ENCODE assay signal across 8 cellular contexts in the genomic region with DNA sequence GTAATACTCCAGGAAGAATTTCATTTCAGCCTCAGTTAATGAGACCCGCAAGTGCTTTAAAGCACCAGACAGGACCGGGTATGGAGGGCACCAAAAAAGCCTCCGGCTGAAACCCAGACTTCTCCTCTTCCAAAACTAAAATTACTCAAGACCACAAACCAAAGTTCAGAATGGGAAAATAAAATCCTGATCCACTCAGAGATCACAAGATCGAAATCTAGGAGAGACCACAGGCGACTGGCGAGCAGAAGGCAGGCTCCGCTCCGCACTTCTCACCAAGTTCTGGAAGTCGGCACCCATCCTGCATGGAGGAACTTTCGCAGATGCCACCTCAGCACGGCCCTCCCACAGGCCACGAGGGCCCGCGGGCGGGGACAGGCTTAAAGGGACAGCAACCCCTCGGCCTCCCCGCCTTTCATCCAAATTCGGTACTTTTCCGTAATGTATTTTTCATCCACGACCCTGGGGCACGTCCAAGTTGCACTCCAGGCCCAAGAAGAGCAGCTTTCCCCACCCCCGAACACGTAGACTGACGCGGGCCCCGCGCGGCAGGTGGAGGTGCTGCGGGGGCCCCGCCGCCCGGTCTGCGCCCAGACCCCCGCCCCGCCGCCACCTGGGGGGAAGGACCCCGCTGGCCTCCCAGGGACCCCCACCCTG. TPM values are rescaled to one million over a fixed set of nuclear protein-coding genes. Genes with fewer than 3 reads are reported as not detected.
A peak's percentile ranks its signal among the peaks of the same experiment; 100 is the strongest.
DNase-seq lines count a peak whose midpoint lies in the region; ATAC-seq, FAIRE-seq and TF ChIP-seq lines count a peak whose summit lies in the region.

No MANE protein-coding gene starts in this region.

- intact Hi-C loops in CD14-positive monocyte (cut with micrococcal nuclease): loop anchor here (5.0 to 10.0 kb wide), 2 partner anchors 41 to 83 kb away; partner anchors contain the start of gene FARP2 (in 1 of the 2)

- TF ChIP-seq CTCF in CD14-positive monocyte (IDR thresholded peaks at IDR 0.05): no peak
- TF ChIP-seq CTCF in keratinocyte (optimal IDR thresholded peaks at IDR 0.05 in 1 of 3, IDR thresholded peaks at IDR 0.05 in 1 of 3, conservative IDR thresholded peaks at IDR 0.05 in 1 of 3; ENCODE audit: extremely low read depth in 1 of 3, insufficient read depth in 2 of 3, low read length in 3 of 3): no peak

- peak overlapping the region; percentile 53 to 82 (median 74) for H3K4me3 ChIP-seq in keratinocyte (ENCODE audit: control insufficient read depth in 2 of 3, extremely low read depth in 1 of 3, insufficient read depth in 2 of 3, low read depth in 1 of 3, low read length in 3 of 3)

- dilution Hi-C loops in keratinocyte (cut with MboI; ENCODE audit: extremely low pct_ligation_motif_present, low sequenced_read_pairs): no loop called here

- H3K9ac ChIP-seq in keratinocyte (ENCODE audit: control insufficient read depth, extremely low read depth, insufficient read depth, low read length): peak overlapping the region; percentile 79

- peaks cover 14 to 23% of the 10 kb centered on the region in 2 experiments for H3K36me3 ChIP-seq in keratinocyte (ENCODE audit: control insufficient read depth in 2 of 2, extremely low read depth in 1 of 2, insufficient read depth in 2 of 2, low read length in 2 of 2)

- peak overlapping the region; percentile 88 to 96 (median 94) for H3K27ac Mint-ChIP-seq in CD14-positive monocyte

- H3K9me3 ChIP-seq in keratinocyte (ENCODE audit: control insufficient read depth, low read depth, low read length): no peaks in the 10 kb centered on the region

- peak overlapping the region; percentile 97 to 98 for H3K4me3 Mint-ChIP-seq in CD14-positive monocyte

- no peak overlapping the region for H2AFZ ChIP-seq in keratinocyte (ENCODE audit: control insufficient read depth, low read length)

- peak; percentile 43 for ATAC-seq in GM21367 (IDR thresholded peaks at IDR 0.05; ENCODE audit: unreplicated experiment)

- peaks cover 29% of the 10 kb centered on the region for H3K4me1 ChIP-seq in keratinocyte (ENCODE audit: control insufficient read depth, extremely low read depth, insufficient read depth, low read length)

- peaks cover 12% of the 10 kb centered on the region for H3K9me1 ChIP-seq in keratinocyte (ENCODE audit: control insufficient read depth, extremely low read depth, insufficient read depth, low read length)

- peaks cover 38% of the 10 kb centered on the region for H4K20me1 ChIP-seq in keratinocyte (ENCODE audit: control insufficient read depth, extremely low read depth, insufficient read depth, low read length)

- peak overlapping the region; percentile 95 for H3K4me2 ChIP-seq in keratinocyte (ENCODE audit: control insufficient read depth, extremely low read depth, insufficient read depth, low read depth, low read length)

- H3K36me3 Mint-ChIP-seq in CD14-positive monocyte: peaks cover 16 to 29% of the 10 kb centered on the region in 2 donors

- H3K27ac ChIP-seq in keratinocyte (ENCODE audit: control insufficient read depth, insufficient read depth, low read length): peak overlapping the region; percentile 56

- peaks cover 91% of the 10 kb centered on the region for H3K79me2 ChIP-seq in keratinocyte (ENCODE audit: control insufficient read depth, insufficient read depth, low read length)

- H3K9me3 Mint-ChIP-seq in CD14-positive monocyte: peaks cover 0 to 3% (median 0%) of the 10 kb centered on the region in 7 donors

- peaks cover 48% of the 10 kb centered on the region for H3K4me1 Mint-ChIP-seq in CD14-positive monocyte

- no peaks in the 10 kb centered on the region for H3K27me3 ChIP-seq in keratinocyte (ENCODE audit: control insufficient read depth, extremely low read depth, insufficient read depth, low read length)

- peak; percentile 58 for DNase-seq in CD14-positive monocyte (ENCODE audit: low spot score)
- DNase-seq in KG1 (lab: John Stamatoyannopoulos, UW): peak; percentile 58
- DNase-seq in activated CD4-positive, CD25-positive, alpha-beta regulatory T cell treated with anti-CD3 and anti-CD28 coated beads, Interleukin-2, amount 50 U/mL, for 72 hours: peak; percentile 44
- DNase-seq in cerebellar cortex (ENCODE audit: low spot score): peak; percentile 75
- DNase-seq in keratinocyte (ENCODE audit: low read depth, low spot score): no peak
- DNase-seq in smooth muscle cell of the brain vasculature (ENCODE audit: low read depth, low spot score): peak; percentile 33
- no peak for DNase-seq in NCI-H1694 (lab: John Stamatoyannopoulos, UW)

- FAIRE-seq in keratinocyte (lab: Jason Lieb, UNC): no peak

- peaks cover 1 to 3% (median 2%) of the 10 kb centered on the region in 3 donors for H3K27me3 Mint-ChIP-seq in CD14-positive monocyte (ENCODE audit: low read depth in 3 of 3)

RNA-seq across cellular contexts. Expression of gene HDLBP, which starts 43.7 kb away (rescaled TPM):
- polyA plus RNA-seq in CD14-positive monocyte (10 to 100 TPM; 50.4 to 69.9 TPM), keratinocyte (266 to 471 TPM (median 289 TPM) in 3 replicates)
- polyA plus RNA-seq in keratinocyte (2011; ENCODE audit: low read depth): 396 TPM
- polyA plus RNA-seq in keratinocyte (2011; cell fraction: cytosol; rRNA removed): 382 and 489 TPM in 2 replicates
- 398 and 452 TPM in 2 replicates for polyA plus RNA-seq in keratinocyte (2011; cell fraction: nucleus; rRNA removed)
- polyA plus RNA-seq in keratinocyte (2012; ENCODE audit: low replicate concordance): 236 and 353 TPM in 2 replicates
- 439 to 717 TPM (median 544 TPM) in 3 replicates for polyA minus RNA-seq in keratinocyte
- 476 TPM for polyA minus RNA-seq in keratinocyte (2011; cell fraction: cytosol; rRNA and poly(A)+ RNA removed)
- 226 and 405 TPM in 2 replicates for polyA minus RNA-seq in keratinocyte (2011; cell fraction: nucleus; rRNA and poly(A)+ RNA removed)

RNA-seq across cellular contexts. Expression of gene SEPTIN2, which starts 44.0 kb away (rescaled TPM):
- polyA plus RNA-seq in CD14-positive monocyte (100 to 1,000 TPM; 195 to 207 TPM), keratinocyte (324 to 644 TPM (median 510 TPM) in 3 replicates)
- polyA plus RNA-seq in keratinocyte (2011; ENCODE audit: low read depth): 185 TPM
- 277 and 576 TPM in 2 replicates for polyA plus RNA-seq in keratinocyte (2011; cell fraction: cytosol; rRNA removed)
- polyA plus RNA-seq in keratinocyte (2011; cell fraction: nucleus; rRNA removed): 398 and 533 TPM in 2 replicates
- 94.9 and 264 TPM in 2 replicates for polyA plus RNA-seq in keratinocyte (2012; ENCODE audit: low replicate concordance)
- 305 to 502 TPM (median 363 TPM) in 3 replicates for polyA minus RNA-seq in keratinocyte
- 194 TPM for polyA minus RNA-seq in keratinocyte (2011; cell fraction: cytosol; rRNA and poly(A)+ RNA removed)
- 150 and 330 TPM in 2 replicates for polyA minus RNA-seq in keratinocyte (2011; cell fraction: nucleus; rRNA and poly(A)+ RNA removed)

Comparison
In these comparisons a context has a peak if more than half of its experiments do, and no peak if none do; other contexts are left out.
1. DNase-seq: peak in CD14-positive monocyte (single experiment), KG1 (single experiment), activated CD4-positive, CD25-positive, alpha-beta regulatory T cell treated with anti-CD3 and anti-CD28 coated beads, Interleukin-2, amount 50 U/mL, for 72 hours (single experiment), cerebellar cortex (single experiment) and smooth muscle cell of the brain vasculature (single experiment); none in keratinocyte (single experiment) and NCI-H1694 (single experiment).